In genomic region chr11:125591659-125592304, GRCh38 we compare ENCODE assay signal across 8 cellular contexts. TPM values are rescaled to one million over a fixed set of nuclear protein-coding genes. Genes with fewer than 3 reads are reported as not detected.
A peak's percentile ranks its signal among the peaks of the same experiment; 100 is the strongest.
DNase-seq lines count a peak whose midpoint lies in the region; ATAC-seq and TF ChIP-seq lines count a peak whose summit lies in the region.

No MANE protein-coding gene starts in this region.

- H3K4me3 Mint-ChIP-seq in activated CD4-positive, alpha-beta T cell treated with anti-CD3 and anti-CD28 coated beads for 36 hours: peak overlapping the region; percentile 97
- H3K4me3 Mint-ChIP-seq in stimulated activated memory B cell treated with anti-CD40 and anti-IgM and Interleukin-4, amounts not matched to agents 10 μg/mL and 1 μg/mL and 100 μg/mL, for 72 hours: peak overlapping the region; percentile 86

- intact Hi-C loops in activated CD4-positive, alpha-beta T cell treated with anti-CD3 and anti-CD28 coated beads for 36 hours (cut with DNase I, micrococcal nuclease): loop anchor here (1.0 to 5.0 kb wide), 9 partner anchors 22 to 691 kb away; partner anchors contain the start of genes CHEK1 (in 2 of the 2), EI24 (in 2 of the 2), HYLS1 (in 2 of the 2) and FAM118B (in 1 of the 2)
- intact Hi-C loops in dorsolateral prefrontal cortex (cut with DNase I): loop anchor here (1.0 to 10.0 kb wide), 5 partner anchors 22 to 479 kb away; partner anchors contain the start of genes CHEK1 (in 2 of the 2), EI24 (in 1 of the 2), FEZ1 (in 1 of the 2) and TMEM218 (in 1 of the 2)

- H3K36me3 ChIP-seq in HUES6 (ENCODE audit: control insufficient read depth, insufficient read depth, low read length): peaks cover 13% of the 10 kb centered on the region

- H3K27ac ChIP-seq in HUES6 (ENCODE audit: low read depth, low read length) (peak overlapping the region; percentile 81), dorsolateral prefrontal cortex (peak overlapping the region; percentile 43 to 99 (median 93))

- ATAC-seq in GM21515 (IDR thresholded peaks at IDR 0.05; ENCODE audit: unreplicated experiment): peak; percentile 14
- peak; percentile 20 for ATAC-seq in activated CD4-positive, alpha-beta T cell treated with anti-CD3 and anti-CD28 coated beads for 36 hours
- peak; percentile 29 for ATAC-seq in stimulated activated memory B cell treated with anti-CD40 and anti-IgM and Interleukin-4, amounts not matched to agents 10 μg/mL and 1 μg/mL and 100 μg/mL, for 72 hours

- peaks cover 44% of the 10 kb centered on the region for H3K4me1 Mint-ChIP-seq in activated CD4-positive, alpha-beta T cell treated with anti-CD3 and anti-CD28 coated beads for 36 hours
- H3K4me1 Mint-ChIP-seq in stimulated activated memory B cell treated with anti-CD40 and anti-IgM and Interleukin-4, amounts not matched to agents 10 μg/mL and 1 μg/mL and 100 μg/mL, for 72 hours: peaks cover 60% of the 10 kb centered on the region

- H3K4me3 ChIP-seq in HUES6 (ENCODE audit: low read depth, low read length): peak overlapping the region; percentile 95
- peak overlapping the region; percentile 56 to 96 (median 80) for H3K4me3 ChIP-seq in dorsolateral prefrontal cortex

- H3K27ac Mint-ChIP-seq in activated CD4-positive, alpha-beta T cell treated with anti-CD3 and anti-CD28 coated beads for 36 hours: peak overlapping the region; percentile 95
- H3K27ac Mint-ChIP-seq in stimulated activated memory B cell treated with anti-CD40 and anti-IgM and Interleukin-4, amounts not matched to agents 10 μg/mL and 1 μg/mL and 100 μg/mL, for 72 hours: peak overlapping the region; percentile 93

- peaks cover 26% of the 10 kb centered on the region for H3K36me3 Mint-ChIP-seq in activated CD4-positive, alpha-beta T cell treated with anti-CD3 and anti-CD28 coated beads for 36 hours (ENCODE audit: low read depth)
- peaks cover 16% of the 10 kb centered on the region for H3K36me3 Mint-ChIP-seq in stimulated activated memory B cell treated with anti-CD40 and anti-IgM and Interleukin-4, amounts not matched to agents 10 μg/mL and 1 μg/mL and 100 μg/mL, for 72 hours

- H3K27me3 ChIP-seq in HUES6 (ENCODE audit: control insufficient read depth, insufficient read depth, low read length): no peaks in the 10 kb centered on the region
- H3K27me3 ChIP-seq in dorsolateral prefrontal cortex: no peaks in the 10 kb centered on the region

- TF ChIP-seq CTCF in dorsolateral prefrontal cortex (IDR thresholded peaks at IDR 0.05 in 54 of 56, conservative IDR thresholded peaks at IDR 0.05 in 2 of 56; ENCODE audit: low read depth in 1 of 56, partially characterized antibody in 56 of 56): no peak

- H3K9ac ChIP-seq in HUES6 (ENCODE audit: low read length): peak overlapping the region; percentile 97

- H3K9me3 ChIP-seq in HUES6 (ENCODE audit: control insufficient read depth, insufficient read depth, low read depth, low read length): no peaks in the 10 kb centered on the region

- POLR2A ChIA-PET in activated CD4-positive, alpha-beta T cell treated with anti-CD3 and anti-CD28 coated beads for 36 hours (lab: Charles Lee): interaction anchor here (0.5 to 2.7 kb wide), 7 partner anchors 11 to 969 kb away, joined by 3 to 18 read pairs (median 5); partner anchors contain the start of genes CHEK1, EI24 and TBRG1

- no peaks in the 10 kb centered on the region for H3K4me1 ChIP-seq in HUES6 (ENCODE audit: control insufficient read depth, insufficient read depth, low read length)

- DNase-seq in EL (peak; percentile 46), dorsolateral prefrontal cortex (peak in 7 of 10 donors; percentile 21 to 62 (median 45)), medulla oblongata (ENCODE audit: extremely low spot score) (peak; percentile 38), dedifferentiated amniotic fluid mesenchymal stem cell (ENCODE audit: extremely low spot score) (no peak)
- DNase-seq in activated CD4-positive, alpha-beta T cell treated with anti-CD3 and anti-CD28 coated beads for 36 hours: peak; percentile 60

- no peaks in the 10 kb centered on the region for H3K27me3 Mint-ChIP-seq in activated CD4-positive, alpha-beta T cell treated with anti-CD3 and anti-CD28 coated beads for 36 hours
- no peaks in the 10 kb centered on the region for H3K27me3 Mint-ChIP-seq in stimulated activated memory B cell treated with anti-CD40 and anti-IgM and Interleukin-4, amounts not matched to agents 10 μg/mL and 1 μg/mL and 100 μg/mL, for 72 hours

- CTCF ChIA-PET in activated CD4-positive, alpha-beta T cell treated with anti-CD3 and anti-CD28 coated beads for 36 hours (lab: Charles Lee): interaction anchor here (1.0 to 3.9 kb wide), 4 partner anchors 21 to 638 kb away, joined by 3 to 19 read pairs (median 6); partner anchors contain the start of genes CCDC15, CHEK1 and EI24

- H3K9me3 Mint-ChIP-seq in activated CD4-positive, alpha-beta T cell treated with anti-CD3 and anti-CD28 coated beads for 36 hours (ENCODE audit: low read depth): no peaks in the 10 kb centered on the region
- H3K9me3 Mint-ChIP-seq in stimulated activated memory B cell treated with anti-CD40 and anti-IgM and Interleukin-4, amounts not matched to agents 10 μg/mL and 1 μg/mL and 100 μg/mL, for 72 hours: no peaks in the 10 kb centered on the region

RNA-seq across cellular contexts. Expression of gene STT3A, which starts 0.9 kb away (rescaled TPM):
- total RNA-seq in activated CD4-positive, alpha-beta T cell treated with anti-CD3 and anti-CD28 coated beads for 36 hours: 100 to 1,000 TPM; 127 to 128 TPM
- 10 to 100 TPM; 34.3 to 77.7 (median 52.4) TPM for total RNA-seq in dorsolateral prefrontal cortex

RNA-seq across cellular contexts. Expression of gene EI24, which starts 22.5 kb away (rescaled TPM):
- total RNA-seq in activated CD4-positive, alpha-beta T cell treated with anti-CD3 and anti-CD28 coated beads for 36 hours: 10 to 100 TPM; 36.3 to 36.6 TPM
- 10 to 100 TPM; 38.1 to 71.8 (median 53.9) TPM for total RNA-seq in dorsolateral prefrontal cortex

RNA-seq across cellular contexts. Expression of gene CHEK1, which starts 33.2 kb away (rescaled TPM):
- total RNA-seq in activated CD4-positive, alpha-beta T cell treated with anti-CD3 and anti-CD28 coated beads for 36 hours: 100 to 1,000 TPM; 132 to 160 TPM
- total RNA-seq in dorsolateral prefrontal cortex: 1 to 10 TPM in 119 of 120 experiments, under 1 TPM in 1; 0.86 to 8.1 (median 3.5) TPM

Comparison
In these comparisons a context has a peak if more than half of its experiments do, and no peak if none do; other contexts are left out.
1. RNA of gene CHEK1, which starts 33.2 kb away (total RNA-seq): 132 to 160 TPM in activated CD4-positive, alpha-beta T cell treated with anti-CD3 and anti-CD28 coated beads for 36 hours; 0.86 to 8.1 TPM in dorsolateral prefrontal cortex; every median in the first group is over 10 times any median in the second.
2. Peak in every context shown above with its lines, with median percentiles within 50 percentile points of each other: ATAC-seq.